Comparison of ENCODE assay signal across 1 cellular context in genomic region chr7:155951554-155952158, GRCh38.
TF ChIP-seq lines count a peak whose summit lies in the region.

No MANE protein-coding gene starts in this region.

TF ChIP-seq in HepG2, 621 proteins besides CTCF, POLR2A, EP300 and RAD21 (continued from another document and continues in another):
- no peak for TF ChIP-seq ZNF275 (CRISPR knock-in tag; IDR thresholded peaks at IDR 0.05; ENCODE audit: borderline replicate concordance)
- no peak for TF ChIP-seq USF2 (IDR thresholded peaks at IDR 0.05; ENCODE audit: low read depth, low read length)
- no peak; the same call in 1 of the 2 replicates for TF ChIP-seq USF2 (CRISPR knock-in tag; IDR thresholded peaks at IDR 0.05; ENCODE audit: borderline replicate concordance)
- TF ChIP-seq IKZF1 (IDR thresholded peaks at IDR 0.05), result no peak
- peak; percentile 56 for TF ChIP-seq DRAP1 (CRISPR knock-in tag; IDR thresholded peaks at IDR 0.05)
- no peak for TF ChIP-seq ZSCAN30 (CRISPR knock-in tag; IDR thresholded peaks at IDR 0.05)
- TF ChIP-seq NFYB (CRISPR knock-in tag; IDR thresholded peaks at IDR 0.05), result no peak
- TF ChIP-seq PAX8 (CRISPR knock-in tag; IDR thresholded peaks at IDR 0.05; ENCODE audit: borderline replicate concordance), result no peak
- no peak for TF ChIP-seq ZNF136 (CRISPR knock-in tag; IDR thresholded peaks at IDR 0.05; ENCODE audit: low read depth)
- TF ChIP-seq ZNF253 (CRISPR knock-in tag; IDR thresholded peaks at IDR 0.05; ENCODE audit: borderline replicate concordance), result no peak
- peak; percentile 79; the same call in 1 of the 2 replicates for TF ChIP-seq BRCA1 (CRISPR knock-in tag; IDR thresholded peaks at IDR 0.05)
- no peak for TF ChIP-seq ZNF703 (CRISPR knock-in tag; IDR thresholded peaks at IDR 0.05; ENCODE audit: borderline replicate concordance)
- TF ChIP-seq ZMYM2 (CRISPR knock-in tag; IDR thresholded peaks at IDR 0.05), result no peak; the same call in 1 of the 2 replicates
- TF ChIP-seq HDAC1 (CRISPR knock-in tag; IDR thresholded peaks at IDR 0.05), result peak; percentile 97
- no peak for TF ChIP-seq GLI4 (CRISPR knock-in tag; IDR thresholded peaks at IDR 0.05; ENCODE audit: borderline replicate concordance)
- TF ChIP-seq ZNF839 (CRISPR knock-in tag; IDR thresholded peaks at IDR 0.05; ENCODE audit: borderline replicate concordance), result no peak
- TF ChIP-seq E2F2 (CRISPR knock-in tag; IDR thresholded peaks at IDR 0.05; ENCODE audit: borderline replicate concordance), result no peak
- 0 out of 2 replicates have a peak, but pooled peaks have one; percentile 50 for TF ChIP-seq SMYD3 (CRISPR knock-in tag; IDR thresholded peaks at IDR 0.05)
- 0 out of 2 replicates have a peak, but pooled peaks have one; percentile 70 for TF ChIP-seq ZBTB3 (CRISPR knock-in tag; IDR thresholded peaks at IDR 0.05; ENCODE audit: borderline replicate concordance, low read depth)
- TF ChIP-seq ZNF460 (CRISPR knock-in tag; IDR thresholded peaks at IDR 0.05; ENCODE audit: borderline replicate concordance), result no peak; the same call in 1 of the 2 replicates
- peak; percentile 61 for TF ChIP-seq SRSF1 (optimal IDR thresholded peaks at IDR 0.05; ENCODE audit: low read depth, low read length)
- TF ChIP-seq ZNF33A (CRISPR knock-in tag; IDR thresholded peaks at IDR 0.05; ENCODE audit: borderline replicate concordance), result 0 out of 2 replicates have a peak, but pooled peaks have one; percentile 23
- peak in 1 of 2 experiments; percentile 77; a peak in 1 of 4 replicates for TF ChIP-seq HMGXB4 (CRISPR knock-in tag; IDR thresholded peaks at IDR 0.05; ENCODE audit: borderline replicate concordance in 1 of 2, low read depth in 1 of 2)
- 0 out of 2 replicates have a peak, but pooled peaks have one; percentile 49 for TF ChIP-seq ZNF263 (CRISPR knock-in tag; IDR thresholded peaks at IDR 0.05)
- TF ChIP-seq SIN3A (IDR thresholded peaks at IDR 0.05; ENCODE audit: borderline replicate concordance, low read depth, low read length), result peak; percentile 43; the same call in 1 of the 2 replicates
- no peak for TF ChIP-seq PRDM4 (CRISPR knock-in tag; IDR thresholded peaks at IDR 0.05; ENCODE audit: borderline replicate concordance)
- no peak for TF ChIP-seq SIX1 (CRISPR knock-in tag; IDR thresholded peaks at IDR 0.05; ENCODE audit: borderline replicate concordance)
- TF ChIP-seq ZNF629 (CRISPR knock-in tag; conservative IDR thresholded peaks at IDR 0.05), result peak; percentile 46; the same call in 1 of the 2 replicates
- peak; percentile 69; the same call in 1 of the 2 replicates for TF ChIP-seq ZNF777 (CRISPR knock-in tag; IDR thresholded peaks at IDR 0.05)
- 0 out of 2 replicates have a peak, but pooled peaks have one; percentile 37 for TF ChIP-seq ZBTB4 (CRISPR knock-in tag; IDR thresholded peaks at IDR 0.05; ENCODE audit: borderline replicate concordance)
- TF ChIP-seq RNF219 (CRISPR knock-in tag; IDR thresholded peaks at IDR 0.05), result 0 out of 2 replicates have a peak, but pooled peaks have one; percentile 29
- peak; percentile 29 for TF ChIP-seq TGIF2 (CRISPR knock-in tag; IDR thresholded peaks at IDR 0.05)
- TF ChIP-seq ZBTB46 (CRISPR knock-in tag; IDR thresholded peaks at IDR 0.05; ENCODE audit: borderline replicate concordance), result no peak
- TF ChIP-seq CBX1 (IDR thresholded peaks at IDR 0.05; ENCODE audit: low read depth), result peak; percentile 80
- TF ChIP-seq ZNF292 (CRISPR knock-in tag; IDR thresholded peaks at IDR 0.05; ENCODE audit: borderline replicate concordance, low read depth), result peak; percentile 94; the same call in 1 of the 2 replicates
- no peak for TF ChIP-seq ZBTB42 (CRISPR knock-in tag; IDR thresholded peaks at IDR 0.05)
- TF ChIP-seq PHB2 (IDR thresholded peaks at IDR 0.05; ENCODE audit: partially characterized antibody), result no peak
- no peak for TF ChIP-seq ZNF597 (CRISPR knock-in tag; IDR thresholded peaks at IDR 0.05)
